In genomic region chr14:67673451-67673850, GRCh38 we compare ENCODE assay signal across 8 cellular contexts. TPM values are rescaled to one million over a fixed set of nuclear protein-coding genes. Genes with fewer than 3 reads are reported as not detected.
DNase-seq lines count a peak whose midpoint lies in the region; ATAC-seq and TF ChIP-seq lines count a peak whose summit lies in the region.

No MANE protein-coding gene starts in this region.

- H3K4me3 ChIP-seq in adipocyte (ENCODE audit: low read length): peak overlapping the region; percentile 90
- H3K4me3 ChIP-seq in thoracic aorta: peak overlapping the region; percentile 87

- ATAC-seq in activated CD8-positive, alpha-beta memory T cell treated with anti-CD3 and anti-CD28 coated beads, Interleukin-2, amount 10 ng/mL, durations not matched to agents 7 days and 5 days: no peak
- ATAC-seq in thoracic aorta (ENCODE audit: insufficient number of reproducible peaks, low FRiP score, low read depth): no peak

- peaks cover 20% of the 10 kb centered on the region for H3K4me1 ChIP-seq in adipocyte (ENCODE audit: control insufficient read depth, insufficient read depth, low read length)
- H3K4me1 ChIP-seq in thoracic aorta (ENCODE audit: control insufficient read depth in 1 of 2, low read depth in 2 of 2): peaks cover 22 to 40% of the 10 kb centered on the region in 2 donors

- H3K9me3 ChIP-seq in adipocyte (ENCODE audit: control insufficient read depth, low read length) (no peaks in the 10 kb centered on the region), thoracic aorta (no peaks in the 10 kb centered on the region)

- no peaks in the 10 kb centered on the region for H3K27me3 Mint-ChIP-seq in activated CD8-positive, alpha-beta memory T cell treated with anti-CD3 and anti-CD28 coated beads, Interleukin-2, amount 10 ng/mL, durations not matched to agents 7 days and 5 days

- peaks cover 39% of the 10 kb centered on the region for H3K4me1 Mint-ChIP-seq in activated CD8-positive, alpha-beta memory T cell treated with anti-CD3 and anti-CD28 coated beads, Interleukin-2, amount 10 ng/mL, durations not matched to agents 7 days and 5 days

- no peak overlapping the region for H3K27ac ChIP-seq in thoracic aorta

- H3K9ac ChIP-seq in adipocyte (ENCODE audit: low read length): peak overlapping the region; percentile 99

- no peak for DNase-seq in activated CD8-positive, alpha-beta memory T cell treated with anti-CD3 and anti-CD28 coated beads, Interleukin-2, amount 10 ng/mL, durations not matched to agents 7 days and 5 days
- DNase-seq in activated CD8-positive, alpha-beta memory T cell treated with anti-CD3 and anti-CD28 coated beads, Interleukin-2, amount 50 U/mL, for 4 hours: no peak
- DNase-seq in adipocyte (ENCODE audit: low read depth) (peak; percentile 56), kidney tubule cell (ENCODE audit: low spot score) (peak; percentile 24), thoracic aorta (ENCODE audit: low spot score) (no peak), A172 (ENCODE audit: low spot score) (no peak), AML-193 (lab: John Stamatoyannopoulos, UW) (no peak), HuH-7 (ENCODE audit: low spot score) (no peak)

- no peak for TF ChIP-seq CTCF in thoracic aorta (IDR thresholded peaks at IDR 0.05)

- H3K9me3 Mint-ChIP-seq in activated CD8-positive, alpha-beta memory T cell treated with anti-CD3 and anti-CD28 coated beads, Interleukin-2, amount 10 ng/mL, durations not matched to agents 7 days and 5 days (ENCODE audit: low read depth): no peaks in the 10 kb centered on the region

- peak overlapping the region; percentile 90 for H3K4me3 Mint-ChIP-seq in activated CD8-positive, alpha-beta memory T cell treated with anti-CD3 and anti-CD28 coated beads, Interleukin-2, amount 10 ng/mL, durations not matched to agents 7 days and 5 days

- no peaks in the 10 kb centered on the region for H3K27me3 ChIP-seq in adipocyte (replicated peaks; ENCODE audit: control insufficient read depth, insufficient read depth, low read length)
- no peaks in the 10 kb centered on the region for H3K27me3 ChIP-seq in thoracic aorta (replicated peaks; ENCODE audit: insufficient read depth)

- CTCF ChIA-PET in activated CD8-positive, alpha-beta memory T cell treated with anti-CD3 and anti-CD28 coated beads, Interleukin-2, amount 10 ng/mL, durations not matched to agents 7 days and 5 days (lab: Charles Lee): interaction anchor here (0.9 to 2.8 kb wide), 7 partner anchors 22 to 246 kb away, joined by 3 to 28 read pairs (median 3); partner anchors contain the start of genes ARG2, PIGH and RDH11

- peaks cover 19% of the 10 kb centered on the region for H3K36me3 Mint-ChIP-seq in activated CD8-positive, alpha-beta memory T cell treated with anti-CD3 and anti-CD28 coated beads, Interleukin-2, amount 10 ng/mL, durations not matched to agents 7 days and 5 days

- H3K36me3 ChIP-seq in adipocyte (ENCODE audit: control insufficient read depth, insufficient read depth, low read length, severe bottlenecking) (peaks cover 13% of the 10 kb centered on the region), thoracic aorta (no peaks in the 10 kb centered on the region)

- H3K27ac Mint-ChIP-seq in activated CD8-positive, alpha-beta memory T cell treated with anti-CD3 and anti-CD28 coated beads, Interleukin-2, amount 10 ng/mL, durations not matched to agents 7 days and 5 days: peak overlapping the region; percentile 81

RNA-seq across cellular contexts. Expression of gene VTI1B, which starts 1.0 kb away (rescaled TPM):
- total RNA-seq in activated CD8-positive, alpha-beta memory T cell treated with anti-CD3 and anti-CD28 coated beads, Interleukin-2, amount 10 ng/mL, durations not matched to agents 7 days and 5 days: 10 to 100 TPM; 69.2 to 73.5 TPM
- total RNA-seq in thoracic aorta: 10 to 100 TPM; 47.9 to 58.3 TPM
- total RNA-seq in A172 (2014; rRNA removed; shearing (Covaris generic)): 27.7 and 28.4 TPM in 2 replicates

RNA-seq across cellular contexts. Expression of gene RDH11, which starts 22.1 kb away (rescaled TPM):
- 10 to 100 TPM; 49.6 to 59.8 TPM for total RNA-seq in activated CD8-positive, alpha-beta memory T cell treated with anti-CD3 and anti-CD28 coated beads, Interleukin-2, amount 10 ng/mL, durations not matched to agents 7 days and 5 days
- 10 to 100 TPM; 43.2 to 51.6 TPM for total RNA-seq in thoracic aorta
- 44.1 and 45.8 TPM in 2 replicates for total RNA-seq in A172 (2014; rRNA removed; shearing (Covaris generic))

RNA-seq across cellular contexts. Expression of gene RDH12, which starts 28.2 kb away (rescaled TPM):
- total RNA-seq in activated CD8-positive, alpha-beta memory T cell treated with anti-CD3 and anti-CD28 coated beads, Interleukin-2, amount 10 ng/mL, durations not matched to agents 7 days and 5 days: not detected
- not detected for total RNA-seq in thoracic aorta
- 0.17 TPM in 1 of 2 replicates, not detected in the other for total RNA-seq in A172 (2014; rRNA removed; shearing (Covaris generic))

RNA-seq across cellular contexts. Expression of gene ARG2, which starts 53.7 kb away (rescaled TPM):
- 10 to 100 TPM in 1 of 2 experiments, 1 to 10 TPM in 1; 6.2 to 13.6 TPM for total RNA-seq in activated CD8-positive, alpha-beta memory T cell treated with anti-CD3 and anti-CD28 coated beads, Interleukin-2, amount 10 ng/mL, durations not matched to agents 7 days and 5 days
- 10 to 100 TPM in 1 of 2 donors, 1 to 10 TPM in 1; 2.8 to 12.5 TPM for total RNA-seq in thoracic aorta
- total RNA-seq in A172 (2014; rRNA removed; shearing (Covaris generic)): 2.4 and 2.9 TPM in 2 replicates

Comparison
In these comparisons a context has a peak if more than half of its experiments do, and no peak if none do; other contexts are left out.
1. DNase-seq: peak in adipocyte (single experiment) and kidney tubule cell (single experiment); none in activated CD8-positive, alpha-beta memory T cell treated with anti-CD3 and anti-CD28 coated beads, Interleukin-2, amount 10 ng/mL, durations not matched to agents 7 days and 5 days (single experiment), activated CD8-positive, alpha-beta memory T cell treated with anti-CD3 and anti-CD28 coated beads, Interleukin-2, amount 50 U/mL, for 4 hours (single experiment), thoracic aorta (single experiment), A172 (single experiment), AML-193 (0 of 2) and HuH-7 (single experiment).